Comparison of ENCODE assay signal across 2 cellular contexts in the genomic region with DNA sequence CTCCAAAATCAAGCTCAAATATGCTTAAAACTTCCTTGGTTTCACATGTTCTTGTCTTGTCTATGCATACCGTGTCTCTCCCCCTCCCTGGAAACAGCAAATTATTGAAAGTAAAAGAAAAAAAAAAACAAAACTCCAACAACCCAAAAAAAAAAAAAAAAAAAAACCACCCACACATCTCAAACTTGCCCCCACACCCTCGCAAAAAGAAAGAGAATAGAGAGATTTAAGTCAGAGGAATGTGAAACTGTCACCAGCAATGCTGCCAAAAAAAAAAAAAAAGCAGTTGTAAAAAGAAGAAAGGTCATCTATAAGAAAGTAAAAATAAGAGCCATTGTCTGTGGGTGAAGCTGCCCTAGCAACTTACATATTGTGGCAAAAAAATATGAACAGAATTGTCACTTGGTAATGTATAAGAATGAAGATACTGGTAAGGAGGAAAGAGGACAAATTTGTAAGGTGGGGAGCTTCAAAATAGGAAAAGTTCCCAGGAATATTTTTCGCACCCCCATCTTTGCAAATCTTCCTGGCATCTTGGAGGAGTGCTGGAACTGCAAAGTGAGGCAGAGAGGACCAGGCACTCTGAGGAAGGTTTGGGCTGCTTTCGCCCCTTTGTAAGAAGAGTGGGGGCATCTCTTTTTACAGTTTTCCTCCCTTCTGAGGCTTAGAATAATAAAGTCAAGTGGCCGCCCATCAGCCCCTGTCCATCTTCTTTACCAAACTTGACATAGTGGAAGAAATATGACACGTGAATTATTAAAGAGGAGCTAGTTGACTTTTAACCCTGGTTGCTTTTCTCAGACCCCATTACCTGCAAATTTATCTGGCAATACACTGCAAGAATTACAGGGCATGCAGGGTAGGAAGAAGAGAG.
TF ChIP-seq lines count a peak whose summit lies in the region.

No MANE protein-coding gene starts in this region.

TF ChIP-seq in HEK293, 187 proteins besides CTCF, POLR2A, EP300 and RAD21:
- TF ChIP-seq EGR2 (tag by site-specific recombination; IDR thresholded peaks at IDR 0.05; ENCODE audit: low read depth), result peak; percentile 38; the same call in 1 of the 2 replicates
- 0 out of 2 replicates have a peak, but pooled peaks have one; percentile 40 for TF ChIP-seq ZNF362 (tag by site-specific recombination; IDR thresholded peaks at IDR 0.05)
- TF ChIP-seq ZNF426 (tag by site-specific recombination; IDR thresholded peaks at IDR 0.05), result no peak
- TF ChIP-seq ZNF785 (tag by site-specific recombination; IDR thresholded peaks at IDR 0.05), result no peak
- TF ChIP-seq SP7 (tag by site-specific recombination; IDR thresholded peaks at IDR 0.05), result 0 out of 2 replicates have a peak, but pooled peaks have one; percentile 28
- peak; percentile 59; the same call in 1 of the 2 replicates for TF ChIP-seq WT1 (tag by site-specific recombination; IDR thresholded peaks at IDR 0.05)
- TF ChIP-seq ZFHX2 (tag by site-specific recombination; conservative IDR thresholded peaks at IDR 0.05), result peak; percentile 49
- TF ChIP-seq ZNF335 (tag by site-specific recombination; conservative IDR thresholded peaks at IDR 0.05), result 0 out of 2 replicates have a peak, but pooled peaks have one; percentile 33
- no peak for TF ChIP-seq KLF1 (tag by site-specific recombination; IDR thresholded peaks at IDR 0.05)
- TF ChIP-seq, protein P1, sequence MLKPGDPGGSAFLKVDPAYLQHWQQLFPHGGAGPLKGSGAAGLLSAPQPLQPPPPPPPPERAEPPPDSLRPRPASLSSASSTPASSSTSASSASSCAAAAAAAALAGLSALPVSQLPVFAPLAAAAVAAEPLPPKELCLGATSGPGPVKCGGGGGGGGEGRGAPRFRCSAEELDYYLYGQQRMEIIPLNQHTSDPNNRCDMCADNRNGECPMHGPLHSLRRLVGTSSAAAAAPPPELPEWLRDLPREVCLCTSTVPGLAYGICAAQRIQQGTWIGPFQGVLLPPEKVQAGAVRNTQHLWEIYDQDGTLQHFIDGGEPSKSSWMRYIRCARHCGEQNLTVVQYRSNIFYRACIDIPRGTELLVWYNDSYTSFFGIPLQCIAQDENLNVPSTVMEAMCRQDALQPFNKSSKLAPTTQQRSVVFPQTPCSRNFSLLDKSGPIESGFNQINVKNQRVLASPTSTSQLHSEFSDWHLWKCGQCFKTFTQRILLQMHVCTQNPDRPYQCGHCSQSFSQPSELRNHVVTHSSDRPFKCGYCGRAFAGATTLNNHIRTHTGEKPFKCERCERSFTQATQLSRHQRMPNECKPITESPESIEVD (tag by site-specific recombination; IDR thresholded peaks at IDR 0.05), result peak; percentile 25; the same call in 1 of the 2 replicates
- TF ChIP-seq ZNF148 (tag by site-specific recombination; IDR thresholded peaks at IDR 0.05; ENCODE audit: borderline replicate concordance), result no peak

TF ChIP-seq in H1, 55 proteins besides CTCF, POLR2A, EP300 and RAD21:
- TF ChIP-seq ZNF274 (IDR thresholded peaks at IDR 0.05; ENCODE audit: borderline replicate concordance, extremely low read depth, low read length) (no peak), NANOG (IDR thresholded peaks at IDR 0.05; ENCODE audit: insufficient read depth, low read depth, low read length, poor library complexity, severe bottlenecking) (no peak), SUZ12 (IDR thresholded peaks at IDR 0.05; ENCODE audit: low read length) (peak; percentile 58; the same call in 1 of the 2 replicates), RNF2 (IDR thresholded peaks at IDR 0.05; ENCODE audit: borderline replicate concordance, low read depth, low read length, missing control alignments, poor library complexity, severe bottlenecking) (peak; percentile 86), EZH2 (IDR thresholded peaks at IDR 0.05; ENCODE audit: low read depth, low read length, severe bottlenecking) (peak; percentile 74)
